8 cellular contexts compared by ENCODE assay signal in genomic region chr1:6033986-6034749, GRCh38. TPM values are rescaled to one million over a fixed set of nuclear protein-coding genes. Genes with fewer than 3 reads are reported as not detected.
DNase-seq lines count a peak whose midpoint lies in the region; ATAC-seq and TF ChIP-seq lines count a peak whose summit lies in the region.

No MANE protein-coding gene starts in this region.

- H3K4ac ChIP-seq in neuronal stem cell (ENCODE audit: low read length): no peak overlapping the region

- peaks cover 1% of the 10 kb centered on the region for H3K79me1 ChIP-seq in neuronal stem cell (ENCODE audit: low read depth, low read length)

- H4K91ac ChIP-seq in neuronal stem cell (ENCODE audit: low read depth, low read length, poor library complexity): no peak overlapping the region

- H3K4me2 ChIP-seq in neuronal stem cell (ENCODE audit: insufficient read depth, low read length, poor library complexity, severe bottlenecking): peak overlapping the region; percentile 65

- no peak overlapping the region for H3K14ac ChIP-seq in neuronal stem cell (ENCODE audit: low read length)

- H3K23ac ChIP-seq in neuronal stem cell (ENCODE audit: low read depth, low read length, poor library complexity): no peak overlapping the region

- H3K4me3 ChIP-seq in fibroblast of pulmonary artery (replicated peaks; ENCODE audit: low read depth, low read length) (no peak overlapping the region), neuronal stem cell (ENCODE audit: low read length in 2 of 2) (peak overlapping the region; percentile 21 to 72)

- H3K9me3 ChIP-seq in neuronal stem cell (replicated peaks in 1 of 2; ENCODE audit: control insufficient read depth in 2 of 2, insufficient read depth in 1 of 2, low read depth in 1 of 2, low read length in 2 of 2): peaks cover 0 to 3% of the 10 kb centered on the region in 2 donors

- no peak overlapping the region for H2BK12ac ChIP-seq in neuronal stem cell (ENCODE audit: low read length)

- H3K27me3 ChIP-seq in neuronal stem cell (ENCODE audit: control insufficient read depth in 3 of 3, insufficient read depth in 3 of 3, low read depth in 1 of 3, low read length in 3 of 3): peaks cover 0 to 13% (median 8%) of the 10 kb centered on the region in 3 experiments

- H2BK15ac ChIP-seq in neuronal stem cell (ENCODE audit: low read length): no peak overlapping the region

- no CpG with 5 or more reads among the region's 21 CpGs for WGBS in neuronal stem cell (ENCODE audit: extremely low coverage in 2 of 2, insufficient read length in 2 of 2, insufficient replicate concordance in 1 of 2), 2 donors

- H3K18ac ChIP-seq in neuronal stem cell (ENCODE audit: low read length): peak overlapping the region; percentile 31

- TF ChIP-seq CTCF in fibroblast of pulmonary artery (IDR thresholded peaks at IDR 0.05; ENCODE audit: low read length, missing control alignments): peak; percentile 68

- no peak overlapping the region for H3K9ac ChIP-seq in neuronal stem cell (ENCODE audit: low read depth, low read length, poor library complexity)

- H3K36me3 ChIP-seq in neuronal stem cell (replicated peaks in 1 of 2; ENCODE audit: control insufficient read depth in 2 of 2, insufficient read depth in 2 of 2, low read length in 2 of 2): no peaks in the 10 kb centered on the region

- H2AFZ ChIP-seq in neuronal stem cell (ENCODE audit: low read length): peak overlapping the region; percentile 93

- peaks cover 3 to 11% of the 10 kb centered on the region in 2 donors for H3K4me1 ChIP-seq in neuronal stem cell (ENCODE audit: control insufficient read depth in 2 of 2, insufficient read depth in 1 of 2, low read depth in 1 of 2, low read length in 2 of 2)

- H3K27ac ChIP-seq in neuronal stem cell (replicated peaks; ENCODE audit: low read length): no peak overlapping the region

- H2BK5ac ChIP-seq in neuronal stem cell (ENCODE audit: low read length): no peak overlapping the region

- ATAC-seq in HG02885 (IDR thresholded peaks at IDR 0.05; ENCODE audit: poor library complexity, unreplicated experiment): no peak

- no peak overlapping the region for H4K8ac ChIP-seq in neuronal stem cell (ENCODE audit: low read depth, low read length)

- no peak overlapping the region for H2AK5ac ChIP-seq in neuronal stem cell (ENCODE audit: low read depth, low read length)

- no peak overlapping the region for H2BK120ac ChIP-seq in neuronal stem cell (ENCODE audit: low read depth, low read length)

- DNase-seq in DMS79 treated with DMSO at 0.1 percent for 48 hours (lab: John Stamatoyannopoulos, UW): peak; percentile 48
- DNase-seq in NCI-H1092 treated with DMSO at 0.1 percent for 48 hours (lab: John Stamatoyannopoulos, UW): peak; percentile 91
- peak; percentile 21 for DNase-seq in activated T-cell treated with anti-CD3 and anti-CD28 coated beads for 48 hours (ENCODE audit: low read depth)
- DNase-seq in fibroblast of pulmonary artery (ENCODE audit: low read depth): peak; percentile 24
- no peak for DNase-seq in neuronal stem cell (ENCODE audit: low spot score)
- DNase-seq in mucosa of gallbladder (ENCODE audit: low spot score): no peak
- no peak for DNase-seq in germinal center (ENCODE audit: low spot score)

RNA-seq across cellular contexts. Expression of gene KCNAB2, which starts 11.5 kb away (rescaled TPM):
- polyA plus RNA-seq in neuronal stem cell (2013, experiment 1 of 2): 5.4 TPM
- polyA plus RNA-seq in neuronal stem cell (2013, experiment 2 of 2): 6.0 TPM
- 16.1 TPM for total RNA-seq in mucosa of gallbladder

RNA-seq across cellular contexts. Expression of gene NPHP4, which starts 41.9 kb away (rescaled TPM):
- 9.7 TPM for polyA plus RNA-seq in neuronal stem cell (2013, experiment 1 of 2)
- polyA plus RNA-seq in neuronal stem cell (2013, experiment 2 of 2): 9.5 TPM
- total RNA-seq in mucosa of gallbladder: 20.6 TPM

Comparison
In these comparisons a context has a peak if more than half of its experiments do, and no peak if none do; other contexts are left out.
1. DNase-seq: peak in DMS79 treated with DMSO at 0.1 percent for 48 hours (single experiment), NCI-H1092 treated with DMSO at 0.1 percent for 48 hours (single experiment), activated T-cell treated with anti-CD3 and anti-CD28 coated beads for 48 hours (single experiment) and fibroblast of pulmonary artery (single experiment); none in neuronal stem cell (single experiment), mucosa of gallbladder (single experiment) and germinal center (single experiment).